Comparison of ENCODE assay signal across 1 cellular context in the genomic region with DNA sequence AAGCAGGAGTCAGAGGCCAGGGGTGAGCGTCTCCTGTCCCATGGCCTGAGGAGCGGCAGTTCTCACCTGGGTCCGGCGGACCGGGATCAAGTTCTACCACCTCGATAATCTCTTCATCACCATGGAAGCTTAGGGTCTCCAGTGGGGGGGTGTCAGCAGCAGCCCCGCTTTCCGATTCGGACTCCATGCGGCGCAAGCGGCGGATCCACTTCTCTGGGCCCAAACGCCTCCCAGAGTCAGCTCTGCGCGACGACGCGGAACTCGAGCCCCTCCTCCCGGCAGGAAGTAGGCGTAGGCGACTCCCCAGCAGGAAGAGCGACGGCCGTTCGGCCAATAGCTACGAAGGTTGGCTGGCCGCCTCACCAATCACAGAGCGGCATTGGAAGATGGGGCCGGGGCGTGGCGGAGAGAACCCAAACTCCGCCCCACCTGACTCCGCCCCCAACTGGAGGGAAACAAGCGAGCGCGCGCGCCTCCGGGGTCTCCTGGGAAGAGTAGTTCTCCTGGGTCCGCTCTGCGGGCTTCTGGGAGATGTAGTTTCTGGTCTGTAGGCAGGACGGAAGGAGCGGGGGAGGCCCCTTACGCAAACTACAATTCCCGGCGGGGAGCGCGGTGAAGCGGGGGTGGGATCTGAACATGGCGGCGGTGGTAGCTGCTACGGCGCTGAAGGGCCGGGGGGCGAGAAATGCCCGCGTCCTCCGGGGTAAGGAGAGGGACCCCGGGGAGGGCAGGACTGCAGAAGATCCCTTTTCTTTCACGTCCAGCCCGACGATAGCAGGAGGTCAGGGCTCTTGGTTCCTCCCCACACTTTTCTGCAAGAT.
TF ChIP-seq lines count a peak whose summit lies in the region.

A gene with protein sequence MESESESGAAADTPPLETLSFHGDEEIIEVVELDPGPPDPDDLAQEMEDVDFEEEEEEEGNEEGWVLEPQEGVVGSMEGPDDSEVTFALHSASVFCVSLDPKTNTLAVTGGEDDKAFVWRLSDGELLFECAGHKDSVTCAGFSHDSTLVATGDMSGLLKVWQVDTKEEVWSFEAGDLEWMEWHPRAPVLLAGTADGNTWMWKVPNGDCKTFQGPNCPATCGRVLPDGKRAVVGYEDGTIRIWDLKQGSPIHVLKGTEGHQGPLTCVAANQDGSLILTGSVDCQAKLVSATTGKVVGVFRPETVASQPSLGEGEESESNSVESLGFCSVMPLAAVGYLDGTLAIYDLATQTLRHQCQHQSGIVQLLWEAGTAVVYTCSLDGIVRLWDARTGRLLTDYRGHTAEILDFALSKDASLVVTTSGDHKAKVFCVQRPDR (minus strand): TSS at position 238 of the 821 bp plus-strand sequence. CDS start 51 bp downstream, at position 187.
A gene with protein sequence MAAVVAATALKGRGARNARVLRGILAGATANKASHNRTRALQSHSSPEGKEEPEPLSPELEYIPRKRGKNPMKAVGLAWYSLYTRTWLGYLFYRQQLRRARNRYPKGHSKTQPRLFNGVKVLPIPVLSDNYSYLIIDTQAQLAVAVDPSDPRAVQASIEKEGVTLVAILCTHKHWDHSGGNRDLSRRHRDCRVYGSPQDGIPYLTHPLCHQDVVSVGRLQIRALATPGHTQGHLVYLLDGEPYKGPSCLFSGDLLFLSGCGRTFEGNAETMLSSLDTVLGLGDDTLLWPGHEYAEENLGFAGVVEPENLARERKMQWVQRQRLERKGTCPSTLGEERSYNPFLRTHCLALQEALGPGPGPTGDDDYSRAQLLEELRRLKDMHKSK (plus strand): TSS at position 620 of the 821 bp plus-strand sequence. CDS start 17 bp downstream, at position 637.

TF ChIP-seq in K562, 482 proteins besides CTCF, POLR2A, EP300 and RAD21 (continued from another document and continues in another):
- TF ChIP-seq, protein P1, sequence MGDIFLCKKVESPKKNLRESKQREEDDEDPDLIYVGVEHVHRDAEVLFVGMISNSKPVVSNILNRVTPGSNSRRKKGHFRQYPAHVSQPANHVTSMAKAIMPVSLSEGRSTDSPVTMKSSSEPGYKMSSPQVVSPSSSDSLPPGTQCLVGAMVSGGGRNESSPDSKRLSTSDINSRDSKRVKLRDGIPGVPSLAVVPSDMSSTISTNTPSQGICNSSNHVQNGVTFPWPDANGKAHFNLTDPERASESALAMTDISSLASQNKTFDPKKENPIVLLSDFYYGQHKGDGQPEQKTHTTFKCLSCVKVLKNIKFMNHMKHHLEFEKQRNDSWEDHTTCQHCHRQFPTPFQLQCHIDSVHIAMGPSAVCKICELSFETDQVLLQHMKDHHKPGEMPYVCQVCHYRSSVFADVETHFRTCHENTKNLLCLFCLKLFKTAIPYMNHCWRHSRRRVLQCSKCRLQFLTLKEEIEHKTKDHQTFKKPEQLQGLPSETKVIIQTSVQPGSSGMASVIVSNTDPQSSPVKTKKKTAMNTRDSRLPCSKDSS (IDR thresholded peaks at IDR 0.05; ENCODE audit: low read depth, partially characterized antibody) = no peak
- TF ChIP-seq, protein P2, sequence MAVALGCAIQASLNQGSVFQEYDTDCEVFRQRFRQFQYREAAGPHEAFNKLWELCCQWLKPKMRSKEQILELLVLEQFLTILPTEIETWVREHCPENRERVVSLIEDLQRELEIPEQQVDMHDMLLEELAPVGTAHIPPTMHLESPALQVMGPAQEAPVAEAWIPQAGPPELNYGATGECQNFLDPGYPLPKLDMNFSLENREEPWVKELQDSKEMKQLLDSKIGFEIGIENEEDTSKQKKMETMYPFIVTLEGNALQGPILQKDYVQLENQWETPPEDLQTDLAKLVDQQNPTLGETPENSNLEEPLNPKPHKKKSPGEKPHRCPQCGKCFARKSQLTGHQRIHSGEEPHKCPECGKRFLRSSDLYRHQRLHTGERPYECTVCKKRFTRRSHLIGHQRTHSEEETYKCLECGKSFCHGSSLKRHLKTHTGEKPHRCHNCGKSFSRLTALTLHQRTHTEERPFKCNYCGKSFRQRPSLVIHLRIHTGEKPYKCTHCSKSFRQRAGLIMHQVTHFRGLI (CRISPR knock-in tag; IDR thresholded peaks at IDR 0.05) = no peak
- TF ChIP-seq MTA1 (IDR thresholded peaks at IDR 0.05; ENCODE audit: borderline replicate concordance) = 0 out of 2 replicates have a peak, but pooled peaks have one; percentile 40
- no peak for TF ChIP-seq CBX1 (IDR thresholded peaks at IDR 0.05; ENCODE audit: low read depth)
- no peak for TF ChIP-seq ZNF717 (CRISPR knock-in tag; IDR thresholded peaks at IDR 0.05)
- TF ChIP-seq, protein P3, sequence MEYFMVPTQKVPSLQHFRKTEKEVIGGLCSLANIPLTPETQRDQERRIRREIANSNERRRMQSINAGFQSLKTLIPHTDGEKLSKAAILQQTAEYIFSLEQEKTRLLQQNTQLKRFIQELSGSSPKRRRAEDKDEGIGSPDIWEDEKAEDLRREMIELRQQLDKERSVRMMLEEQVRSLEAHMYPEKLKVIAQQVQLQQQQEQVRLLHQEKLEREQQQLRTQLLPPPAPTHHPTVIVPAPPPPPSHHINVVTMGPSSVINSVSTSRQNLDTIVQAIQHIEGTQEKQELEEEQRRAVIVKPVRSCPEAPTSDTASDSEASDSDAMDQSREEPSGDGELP (CRISPR knock-in tag; IDR thresholded peaks at IDR 0.05; ENCODE audit: borderline replicate concordance) = peak; percentile 73; the same call in 1 of the 2 replicates
- 0 out of 2 replicates have a peak, but pooled peaks have one; percentile 5 for TF ChIP-seq JUN (IDR thresholded peaks at IDR 0.05; ENCODE audit: borderline replicate concordance, low read depth, low read length)
- no peak for TF ChIP-seq JUN (CRISPR knock-in tag; IDR thresholded peaks at IDR 0.05; ENCODE audit: borderline replicate concordance)
- TF ChIP-seq CBX5 (IDR thresholded peaks at IDR 0.05; ENCODE audit: borderline replicate concordance, low read depth) = no peak
- TF ChIP-seq, protein P4, sequence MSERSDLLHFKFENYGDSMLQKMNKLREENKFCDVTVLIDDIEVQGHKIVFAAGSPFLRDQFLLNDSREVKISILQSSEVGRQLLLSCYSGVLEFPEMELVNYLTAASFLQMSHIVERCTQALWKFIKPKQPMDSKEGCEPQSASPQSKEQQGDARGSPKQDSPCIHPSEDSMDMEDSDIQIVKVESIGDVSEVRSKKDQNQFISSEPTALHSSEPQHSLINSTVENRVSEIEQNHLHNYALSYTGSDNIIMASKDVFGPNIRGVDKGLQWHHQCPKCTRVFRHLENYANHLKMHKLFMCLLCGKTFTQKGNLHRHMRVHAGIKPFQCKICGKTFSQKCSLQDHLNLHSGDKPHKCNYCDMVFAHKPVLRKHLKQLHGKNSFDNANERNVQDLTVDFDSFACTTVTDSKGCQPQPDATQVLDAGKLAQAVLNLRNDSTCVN (CRISPR knock-in tag; IDR thresholded peaks at IDR 0.05) = no peak
- TF ChIP-seq CEBPB (tag; IDR thresholded peaks at IDR 0.05) = no peak
- TF ChIP-seq, protein P5, sequence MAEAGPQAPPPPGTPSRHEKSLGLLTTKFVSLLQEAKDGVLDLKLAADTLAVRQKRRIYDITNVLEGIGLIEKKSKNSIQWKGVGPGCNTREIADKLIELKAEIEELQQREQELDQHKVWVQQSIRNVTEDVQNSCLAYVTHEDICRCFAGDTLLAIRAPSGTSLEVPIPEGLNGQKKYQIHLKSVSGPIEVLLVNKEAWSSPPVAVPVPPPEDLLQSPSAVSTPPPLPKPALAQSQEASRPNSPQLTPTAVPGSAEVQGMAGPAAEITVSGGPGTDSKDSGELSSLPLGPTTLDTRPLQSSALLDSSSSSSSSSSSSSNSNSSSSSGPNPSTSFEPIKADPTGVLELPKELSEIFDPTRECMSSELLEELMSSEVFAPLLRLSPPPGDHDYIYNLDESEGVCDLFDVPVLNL (CRISPR knock-in tag; IDR thresholded peaks at IDR 0.05; ENCODE audit: low read depth) = no peak
- TF ChIP-seq, protein P6, sequence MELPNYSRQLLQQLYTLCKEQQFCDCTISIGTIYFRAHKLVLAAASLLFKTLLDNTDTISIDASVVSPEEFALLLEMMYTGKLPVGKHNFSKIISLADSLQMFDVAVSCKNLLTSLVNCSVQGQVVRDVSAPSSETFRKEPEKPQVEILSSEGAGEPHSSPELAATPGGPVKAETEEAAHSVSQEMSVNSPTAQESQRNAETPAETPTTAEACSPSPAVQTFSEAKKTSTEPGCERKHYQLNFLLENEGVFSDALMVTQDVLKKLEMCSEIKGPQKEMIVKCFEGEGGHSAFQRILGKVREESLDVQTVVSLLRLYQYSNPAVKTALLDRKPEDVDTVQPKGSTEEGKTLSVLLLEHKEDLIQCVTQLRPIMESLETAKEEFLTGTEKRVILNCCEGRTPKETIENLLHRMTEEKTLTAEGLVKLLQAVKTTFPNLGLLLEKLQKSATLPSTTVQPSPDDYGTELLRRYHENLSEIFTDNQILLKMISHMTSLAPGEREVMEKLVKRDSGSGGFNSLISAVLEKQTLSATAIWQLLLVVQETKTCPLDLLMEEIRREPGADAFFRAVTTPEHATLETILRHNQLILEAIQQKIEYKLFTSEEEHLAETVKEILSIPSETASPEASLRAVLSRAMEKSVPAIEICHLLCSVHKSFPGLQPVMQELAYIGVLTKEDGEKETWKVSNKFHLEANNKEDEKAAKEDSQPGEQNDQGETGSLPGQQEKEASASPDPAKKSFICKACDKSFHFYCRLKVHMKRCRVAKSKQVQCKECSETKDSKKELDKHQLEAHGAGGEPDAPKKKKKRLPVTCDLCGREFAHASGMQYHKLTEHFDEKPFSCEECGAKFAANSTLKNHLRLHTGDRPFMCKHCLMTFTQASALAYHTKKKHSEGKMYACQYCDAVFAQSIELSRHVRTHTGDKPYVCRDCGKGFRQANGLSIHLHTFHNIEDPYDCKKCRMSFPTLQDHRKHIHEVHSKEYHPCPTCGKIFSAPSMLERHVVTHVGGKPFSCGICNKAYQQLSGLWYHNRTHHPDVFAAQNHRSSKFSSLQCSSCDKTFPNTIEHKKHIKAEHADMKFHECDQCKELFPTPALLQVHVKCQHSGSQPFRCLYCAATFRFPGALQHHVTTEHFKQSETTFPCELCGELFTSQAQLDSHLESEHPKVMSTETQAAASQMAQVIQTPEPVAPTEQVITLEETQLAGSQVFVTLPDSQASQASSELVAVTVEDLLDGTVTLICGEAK (IDR thresholded peaks at IDR 0.05) = peak; percentile 87
- TF ChIP-seq, protein P6 (CRISPR knock-in tag; IDR thresholded peaks at IDR 0.05) = no peak
- no peak for TF ChIP-seq SETDB1 (IDR thresholded peaks at IDR 0.05; ENCODE audit: low read length)
- TF ChIP-seq TARDBP (IDR thresholded peaks at IDR 0.05) = no peak
- no peak for TF ChIP-seq CAMTA2 (CRISPR knock-in tag; conservative IDR thresholded peaks at IDR 0.05)
- TF ChIP-seq FOS (IDR thresholded peaks at IDR 0.05; ENCODE audit: extremely low read depth, insufficient read length) = peak; percentile 96
- no peak for TF ChIP-seq SRSF3 (IDR thresholded peaks at IDR 0.05; ENCODE audit: insufficient read depth, low read length)
- no peak for TF ChIP-seq POLR2H (tag; IDR thresholded peaks at IDR 0.05; ENCODE audit: low read depth)
- peak; percentile 49 for TF ChIP-seq SAP30 (IDR thresholded peaks at IDR 0.05; ENCODE audit: borderline replicate concordance, insufficient read depth, low read depth, low read length, poor library complexity, severe bottlenecking)
- TF ChIP-seq PHB2 (IDR thresholded peaks at IDR 0.05; ENCODE audit: low read depth) = no peak
- TF ChIP-seq CHD2 (IDR thresholded peaks at IDR 0.05; ENCODE audit: low read depth, low read length) = peak; percentile 80
- TF ChIP-seq EGR1 (conservative IDR thresholded peaks at IDR 0.05) = peak; percentile 98
- TF ChIP-seq ASH1L (IDR thresholded peaks at IDR 0.05; ENCODE audit: borderline replicate concordance, low read depth, partially characterized antibody) = peak; percentile 94
- TF ChIP-seq TAF15 (IDR thresholded peaks at IDR 0.05; ENCODE audit: low read depth, low read length) = no peak
- no peak for TF ChIP-seq XRCC3 (IDR thresholded peaks at IDR 0.05)
- TF ChIP-seq LEF1 (IDR thresholded peaks at IDR 0.05) = no peak
- no peak for TF ChIP-seq HMG20B (CRISPR knock-in tag; IDR thresholded peaks at IDR 0.05)
- TF ChIP-seq POLR2B (IDR thresholded peaks at IDR 0.05; ENCODE audit: low read depth, partially characterized antibody) = peak; percentile 61
- TF ChIP-seq MBD2 (IDR thresholded peaks at IDR 0.05; ENCODE audit: borderline replicate concordance, low read depth) = peak; percentile 93
- no peak for TF ChIP-seq KAT7 (CRISPR knock-in tag; IDR thresholded peaks at IDR 0.05; ENCODE audit: borderline replicate concordance)
- TF ChIP-seq SIX5 (IDR thresholded peaks at IDR 0.05; ENCODE audit: borderline replicate concordance in 1 of 2, insufficient read depth in 1 of 2, low read depth in 1 of 2, low read length in 2 of 2) = peak; percentile 95 to 98
- TF ChIP-seq RHOXF2B (CRISPR knock-in tag; conservative IDR thresholded peaks at IDR 0.05) = no peak
- TF ChIP-seq ZNF785 (CRISPR knock-in tag; IDR thresholded peaks at IDR 0.05) = no peak
- TF ChIP-seq NONO (IDR thresholded peaks at IDR 0.05; ENCODE audit: low read depth in 2 of 2, low read length in 1 of 2) = no peak
- TF ChIP-seq, protein P7, sequence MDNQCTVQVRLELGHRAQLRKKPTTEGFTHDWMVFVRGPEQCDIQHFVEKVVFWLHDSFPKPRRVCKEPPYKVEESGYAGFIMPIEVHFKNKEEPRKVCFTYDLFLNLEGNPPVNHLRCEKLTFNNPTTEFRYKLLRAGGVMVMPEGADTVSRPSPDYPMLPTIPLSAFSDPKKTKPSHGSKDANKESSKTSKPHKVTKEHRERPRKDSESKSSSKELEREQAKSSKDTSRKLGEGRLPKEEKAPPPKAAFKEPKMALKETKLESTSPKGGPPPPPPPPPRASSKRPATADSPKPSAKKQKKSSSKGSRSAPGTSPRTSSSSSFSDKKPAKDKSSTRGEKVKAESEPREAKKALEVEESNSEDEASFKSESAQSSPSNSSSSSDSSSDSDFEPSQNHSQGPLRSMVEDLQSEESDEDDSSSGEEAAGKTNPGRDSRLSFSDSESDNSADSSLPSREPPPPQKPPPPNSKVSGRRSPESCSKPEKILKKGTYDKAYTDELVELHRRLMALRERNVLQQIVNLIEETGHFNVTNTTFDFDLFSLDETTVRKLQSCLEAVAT (IDR thresholded peaks at IDR 0.05) = peak in 1 of 2 experiments; percentile 84; a peak in 2 of 4 replicates
- TF ChIP-seq ZNF695 (CRISPR knock-in tag; IDR thresholded peaks at IDR 0.05) = no peak
